ENCODE assay signal across 23 cellular contexts in genomic region chr2:21020668-21021288, GRCh38. TPM values are rescaled to one million over a fixed set of nuclear protein-coding genes. Genes with fewer than 3 reads are reported as not detected.
"Had no signal": no experiment of that assay in that cellular context is flagged by ENCODE, and none has a peak within 500 bp of the region (broad histone marks: within the 10 kb centered on the region; RNA-seq: fewer than 3 reads in every experiment).

No MANE protein-coding gene starts in this region.

- ATAC-seq: effector memory CD8-positive, alpha-beta T cell; esophagus mucosa; gastrocnemius medialis; heart right ventricle; left cardiac atrium; lower lobe of right lung; naive thymus-derived CD4-positive, alpha-beta T cell had no signal

- H3K9me3 ChIP-seq: esophagus squamous epithelium, gastrocnemius medialis, heart right ventricle, left ventricle myocardium inferior, lower lobe of right lung had no signal

- H3K4me3 ChIP-seq: esophagus squamous epithelium, gastrocnemius medialis, heart right ventricle, left ventricle myocardium inferior, lower lobe of right lung had no signal

- DNase-seq: cortex of kidney; effector CD8-positive, alpha-beta T cell; effector memory CD8-positive, alpha-beta T cell; endodermal cell; erythroblast; esophagus squamous epithelium; foreskin fibroblast; foreskin melanocyte; gastrocnemius medialis; glutamatergic neuron; head of caudate nucleus; heart right ventricle; hippocampal formation; left cardiac atrium; left ventricle myocardium inferior; lower lobe of right lung; mesendoderm; midbrain; naive thymus-derived CD4-positive, alpha-beta T cell had no signal

- H3K27ac ChIP-seq: epithelial cell of prostate, esophagus squamous epithelium, gastrocnemius medialis, heart right ventricle, left ventricle myocardium inferior, lower lobe of right lung had no signal

- H3K4me1 ChIP-seq: esophagus squamous epithelium, gastrocnemius medialis, heart right ventricle, left ventricle myocardium inferior, lower lobe of right lung had no signal

- H3K36me3 ChIP-seq: esophagus squamous epithelium, gastrocnemius medialis, lower lobe of right lung had no signal

- H3K27me3 ChIP-seq: esophagus squamous epithelium, gastrocnemius medialis, heart right ventricle had no signal

RNA-seq across cellular contexts. Expression of gene APOB, which starts 23.1 kb away (rescaled TPM):
- total RNA-seq: kidney epithelial cell; mononuclear cell; naive thymus-derived CD4-positive, alpha-beta T cell had no signal
- polyA plus RNA-seq: naive thymus-derived CD4-positive, alpha-beta T cell had no signal
